Comparison of ENCODE assay signal across 9 cellular contexts in genomic region chr2:9251154-9252001, GRCh38. TPM values are rescaled to one million over a fixed set of nuclear protein-coding genes. Genes with fewer than 3 reads are reported as not detected.
DNase-seq lines count a peak whose midpoint lies in the region; ATAC-seq, FAIRE-seq and TF ChIP-seq lines count a peak whose summit lies in the region.
"Had no signal": no experiment of that assay in that cellular context is flagged by ENCODE, and none has a peak within 500 bp of the region (broad histone marks: within the 10 kb centered on the region; RNA-seq: fewer than 3 reads in every experiment).

No MANE protein-coding gene starts in this region.

- intact Hi-C loops in right cardiac atrium (cut with DNase I) = no loop called here

- H3K4me3 ChIP-seq in right cardiac atrium (ENCODE audit: low read length) = no peak overlapping the region

- TF ChIP-seq CTCF in brain (conservative IDR thresholded peaks at IDR 0.05) = no peak

- H3K4me1 Mint-ChIP-seq in brain = peaks cover 76% of the 10 kb centered on the region

- no peaks in the 10 kb centered on the region for H3K27me3 ChIP-seq in right cardiac atrium (ENCODE audit: control insufficient read depth, insufficient read depth)

- peaks cover 26% of the 10 kb centered on the region for H3K4me1 ChIP-seq in right cardiac atrium (ENCODE audit: control insufficient read depth, insufficient read depth, low read length)

- H3K4me3 Mint-ChIP-seq in brain = peak overlapping the region in 1 of 5 experiments; percentile 23

- no peaks in the 10 kb centered on the region for H3K9me3 ChIP-seq in right cardiac atrium (ENCODE audit: control insufficient read depth, low read length)

- TF ChIP-seq POLR2A in H54 (IDR thresholded peaks at IDR 0.05; ENCODE audit: low read depth, low read length) = no peak

- peaks cover 2% of the 10 kb centered on the region for H3K27me3 Mint-ChIP-seq in brain

- H3K9me3 Mint-ChIP-seq in brain = no peaks in the 10 kb centered on the region

- WGBS in right cardiac atrium = 54% methylated on average over 16 of the region's 16 CpGs

- FAIRE-seq in H54 (lab: Jason Lieb, UNC) = peak; percentile 11

- H3K27ac Mint-ChIP-seq in brain = peak overlapping the region in 4 of 5 experiments; percentile 23 to 74 (median 36)

- H3K36me3 Mint-ChIP-seq in brain = peaks cover 11% of the 10 kb centered on the region

- DNase-seq in H54 (ENCODE audit: insufficient read length, low spot score) (peak; percentile 53), right cardiac atrium (peak in 2 of 3 donors; percentile 57 to 76), stromal cell of bone marrow (ENCODE audit: low read depth) (peak; percentile 65), NCI-H2196 treated with DMSO at 0.1 percent for 48 hours (lab: John Stamatoyannopoulos, UW; ENCODE audit: unreplicated experiment) (no peak), NCI-H526 (lab: John Stamatoyannopoulos, UW) (no peak), NCI-H524 treated with DMSO at 0.1 percent for 48 hours (lab: John Stamatoyannopoulos, UW) (no peak)
- DNase-seq in stimulated activated CD8-positive, alpha-beta memory T cell treated with anti-CD3 and anti-CD28 coated beads, Interleukin-4, amount 100 ng/mL, for 48 hours = no peak
- DNase-seq: activated T-cell treated with anti-CD3 and anti-CD28 coated beads, Interleukin-2, amount 50 U/mL, for 1 hour had no signal

- peak; percentile 68 to 82 for ATAC-seq in right cardiac atrium

- H3K27ac ChIP-seq in right cardiac atrium (ENCODE audit: low read length) = peak overlapping the region; percentile 62

RNA-seq across cellular contexts. Expression of gene ASAP2, which starts 44.8 kb away (rescaled TPM):
- polyA plus RNA-seq in brain (ENCODE audit: insufficient read depth, low read depth, low replicate concordance) (7.0 TPM), right cardiac atrium (9.2 TPM)
- 10 to 100 TPM; 13.3 to 19.7 (median 16.0) TPM for total RNA-seq in right cardiac atrium

Comparison
In these comparisons a context has a peak if more than half of its experiments do, and no peak if none do; other contexts are left out.
1. DNase-seq: peak in H54 (single experiment), right cardiac atrium (2 of 3) and stromal cell of bone marrow (single experiment); none in stimulated activated CD8-positive, alpha-beta memory T cell treated with anti-CD3 and anti-CD28 coated beads, Interleukin-4, amount 100 ng/mL, for 48 hours (single experiment), NCI-H2196 treated with DMSO at 0.1 percent for 48 hours (single experiment), NCI-H526 (0 of 2) and NCI-H524 treated with DMSO at 0.1 percent for 48 hours (single experiment).